ENCODE assay signal across 8 cellular contexts in the genomic region with DNA sequence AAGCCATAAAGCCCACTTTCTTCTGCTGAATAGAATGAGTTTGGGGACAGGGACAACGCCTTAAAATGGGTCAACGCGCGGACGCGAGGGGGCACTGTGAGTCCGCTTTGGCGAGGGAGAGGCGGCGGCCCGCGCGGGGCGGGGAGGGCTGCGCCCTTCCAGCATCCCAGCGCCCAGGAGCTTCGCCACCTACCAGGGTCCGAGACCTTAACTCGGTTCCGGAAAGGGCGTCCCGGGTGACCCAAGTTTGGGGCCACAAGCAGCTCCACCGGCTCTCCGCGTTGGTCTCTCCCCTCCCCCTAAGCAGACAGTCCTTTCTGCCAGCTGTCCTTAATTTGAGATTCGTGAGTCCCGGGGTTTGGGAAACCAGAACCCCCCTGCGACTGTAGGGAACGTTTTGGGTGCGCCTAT. TPM values are rescaled to one million over a fixed set of nuclear protein-coding genes. Genes with fewer than 3 reads are reported as not detected.
DNase-seq lines count a peak whose midpoint lies in the region; ATAC-seq, FAIRE-seq and TF ChIP-seq lines count a peak whose summit lies in the region.
"Had no signal": no experiment of that assay in that cellular context is flagged by ENCODE, and none has a peak within 500 bp of the region (broad histone marks: within the 10 kb centered on the region; RNA-seq: fewer than 3 reads in every experiment).

No MANE protein-coding gene starts in this region.

- H3K36me3 Mint-ChIP-seq in activated T-cell treated with anti-CD3 and anti-CD28 coated beads, Interleukin-2, amount 50 U/mL, for 72 hours (ENCODE audit: insufficient read depth in 2 of 2): no peaks in the 10 kb centered on the region

- H3K4me1 Mint-ChIP-seq in activated T-cell treated with anti-CD3 and anti-CD28 coated beads, Interleukin-2, amount 50 U/mL, for 72 hours (ENCODE audit: low read depth): peaks cover 11% of the 10 kb centered on the region

- no peaks in the 10 kb centered on the region for H3K36me3 ChIP-seq in neutrophil
- H3K36me3 ChIP-seq in vagina: no peaks in the 10 kb centered on the region

- TF ChIP-seq CTCF in GM12864 (IDR thresholded peaks at IDR 0.05; ENCODE audit: low read depth, low read length, missing control alignments): peak; percentile 48
- no peak for TF ChIP-seq CTCF in neutrophil (IDR thresholded peaks at IDR 0.05)
- peak; percentile 33 to 83 (median 56) for TF ChIP-seq CTCF in vagina (IDR thresholded peaks at IDR 0.05)

- H3K27ac Mint-ChIP-seq in activated T-cell treated with anti-CD3 and anti-CD28 coated beads, Interleukin-2, amount 50 U/mL, for 72 hours: no peak overlapping the region

- peak overlapping the region; percentile 74 to 87 for H3K4me3 Mint-ChIP-seq in activated T-cell treated with anti-CD3 and anti-CD28 coated beads, Interleukin-2, amount 50 U/mL, for 72 hours

- H3K9me3 ChIP-seq in neutrophil (no peaks in the 10 kb centered on the region), vagina (no peaks in the 10 kb centered on the region)

- H3K4me3 ChIP-seq in GM12864 (ENCODE audit: low read depth, low read length) (no peak overlapping the region), neutrophil (ENCODE audit: low read depth in 1 of 2, low read length in 1 of 2) (peak overlapping the region; percentile 10 to 11), vagina (peak overlapping the region; percentile 62 to 71)

- H3K27me3 Mint-ChIP-seq in activated T-cell treated with anti-CD3 and anti-CD28 coated beads, Interleukin-2, amount 50 U/mL, for 72 hours (ENCODE audit: low read depth): peaks cover 63% of the 10 kb centered on the region

- intact Hi-C loops in vagina (cut with DNase I): loop anchor here (10.0 kb wide), 1 partner anchor 658 kb away; no protein-coding TSS in a partner anchor

- H3K27me3 ChIP-seq in neutrophil (peaks cover 100% of the 10 kb centered on the region), vagina (no peaks in the 10 kb centered on the region)

- H3K27ac ChIP-seq in neutrophil (no peak overlapping the region), vagina (no peak overlapping the region)

- no peak for TF ChIP-seq POLR2A in vagina (IDR thresholded peaks at IDR 0.05)

- DNase-seq in GM12864 (ENCODE audit: low read depth) (no peak), NCI-H2227 treated with DMSO at 0.1 percent for 48 hours (lab: John Stamatoyannopoulos, UW) (peak; percentile 50), frontal cortex (ENCODE audit: low spot score in 2 of 2) (peak; percentile 75 to 77), vagina (ENCODE audit: extremely low spot score in 2 of 2) (no peak)
- DNase-seq in activated T-cell treated with anti-CD3 and anti-CD28 coated beads, Interleukin-2, amount 50 U/mL, for 72 hours: peak; percentile 69 to 72

- no peak for FAIRE-seq in frontal cortex (lab: Jason Lieb, UNC)
- FAIRE-seq: colon had no signal

- ATAC-seq in HG02642 (IDR thresholded peaks at IDR 0.05; ENCODE audit: poor library complexity, unreplicated experiment): peak; percentile 43
- peak; percentile 69 to 73 for ATAC-seq in activated T-cell treated with anti-CD3 and anti-CD28 coated beads, Interleukin-2, amount 50 U/mL, for 72 hours (replicated peaks in 1 of 2)

- H3K4me1 ChIP-seq in neutrophil (ENCODE audit: control insufficient read depth in 1 of 2, insufficient read depth in 1 of 2, low read depth in 1 of 2, low read length in 1 of 2) (peaks cover 22 to 29% of the 10 kb centered on the region in 2 experiments), vagina (peaks cover 20% of the 10 kb centered on the region)

- H3K9me3 Mint-ChIP-seq in activated T-cell treated with anti-CD3 and anti-CD28 coated beads, Interleukin-2, amount 50 U/mL, for 72 hours: no peaks in the 10 kb centered on the region

RNA-seq across cellular contexts. Expression of gene SAMD5, which starts 1.8 kb away (rescaled TPM):
- under 1 TPM in 1 of 2 donors, not detected in 1; 0.05 TPM for total RNA-seq in activated T-cell treated with anti-CD3 and anti-CD28 coated beads, Interleukin-2, amount 50 U/mL, for 72 hours
- 11.8 TPM for total RNA-seq in frontal cortex
- 3.2 TPM for total RNA-seq in vagina

Comparison
In these comparisons a context has a peak if more than half of its experiments do, and no peak if none do; other contexts are left out.
1. DNase-seq: peak in NCI-H2227 treated with DMSO at 0.1 percent for 48 hours (single experiment), activated T-cell treated with anti-CD3 and anti-CD28 coated beads, Interleukin-2, amount 50 U/mL, for 72 hours (2 of 2) and frontal cortex (2 of 2); none in GM12864 (single experiment) and vagina (0 of 2).